Comparison of ENCODE assay signal across 8 cellular contexts in the genomic region with DNA sequence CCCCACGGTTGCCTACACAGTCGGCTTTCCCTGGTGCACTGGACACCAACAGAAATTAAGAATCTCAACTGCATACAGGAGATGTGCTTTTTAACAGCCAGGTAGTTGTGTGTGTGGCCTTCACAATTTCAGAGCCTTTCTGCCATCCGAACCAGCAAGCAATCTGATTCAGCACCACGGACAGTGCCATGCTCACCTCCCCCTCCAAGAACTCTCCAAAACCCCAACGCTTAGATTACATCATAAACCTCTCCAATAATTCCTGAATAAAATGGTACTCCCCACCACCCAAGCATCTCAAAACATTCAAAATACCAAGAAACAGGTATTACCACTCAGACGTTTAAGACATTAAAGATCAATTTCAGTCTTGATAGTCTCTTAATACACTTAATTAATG. TPM values are rescaled to one million over a fixed set of nuclear protein-coding genes. Genes with fewer than 3 reads are reported as not detected.
DNase-seq lines count a peak whose midpoint lies in the region; ATAC-seq, FAIRE-seq and TF ChIP-seq lines count a peak whose summit lies in the region.

No MANE protein-coding gene starts in this region.

- H3K4me2 ChIP-seq in A549, result no peak overlapping the region

- TF ChIP-seq RAD21 in A549 (conservative IDR thresholded peaks at IDR 0.05 in 1 of 2, IDR thresholded peaks at IDR 0.05 in 1 of 2), result no peak

- FAIRE-seq in A549 (lab: Jason Lieb, UNC) (no peak), GM19239 (lab: Jason Lieb, UNC) (no peak)

- H3K9me3 ChIP-seq in A549, result no peaks in the 10 kb centered on the region
- no peaks in the 10 kb centered on the region for H3K9me3 ChIP-seq in right cardiac atrium (ENCODE audit: control insufficient read depth, low read length)

- peak in 1 of 2 experiments; percentile 47 for DNase-seq in A549 (ENCODE audit: low read depth in 1 of 2, low spot score in 1 of 2)
- DNase-seq in LHCN-M2 (ENCODE audit: low read depth), result peak; percentile 36
- DNase-seq in activated T-cell treated with anti-CD3 and anti-CD28 coated beads, Interleukin-2, amount 50 U/mL, for 4 hours, result peak; percentile 46
- DNase-seq in right cardiac atrium, result peak; percentile 60 to 86 (median 73)
- peak; percentile 54 for DNase-seq in stimulated activated CD4-positive, alpha-beta T cell treated with anti-CD3 and anti-CD28 coated beads, Interleukin-4, amount 100 ng/mL, for 24 hours
- no peak for DNase-seq in GM19239 (ENCODE audit: insufficient read length, low spot score)

- no peaks in the 10 kb centered on the region for H3K27me3 ChIP-seq in right cardiac atrium (ENCODE audit: control insufficient read depth, insufficient read depth)

- H3K9me3 Mint-ChIP-seq in activated T-cell treated with anti-CD3 and anti-CD28 coated beads, Interleukin-2, amount 50 U/mL, for 4 hours, result no peaks in the 10 kb centered on the region

- H3K4me3 ChIP-seq in A549 (no peak overlapping the region), right cardiac atrium (ENCODE audit: low read length) (no peak overlapping the region)

- POLR2A ChIA-PET in A549 (lab: Yijun Ruan, JAX), result interaction anchor here (0.6 kb wide), 1 partner anchor 159 kb away, joined by 4 read pairs; a partner anchor contains a TSS

- 84% methylated on average over 6 of the region's 6 CpGs for WGBS in A549 (ENCODE audit: missing lambda C conversion rate)
- WGBS in right cardiac atrium, result 32% methylated on average over 6 of the region's 6 CpGs

- no peak for TF ChIP-seq POLR2A in A549 (IDR thresholded peaks at IDR 0.05; ENCODE audit: low read length)

- no peak overlapping the region for H3K4me3 Mint-ChIP-seq in activated T-cell treated with anti-CD3 and anti-CD28 coated beads, Interleukin-2, amount 50 U/mL, for 4 hours

- no peak overlapping the region for H3K27ac ChIP-seq in A549
- H3K27ac ChIP-seq in right cardiac atrium (ENCODE audit: low read length), result no peak overlapping the region

- CTCF ChIA-PET in A549 (lab: Yijun Ruan, JAX), result interaction anchor here (0.6 kb wide), 1 partner anchor 1853 kb away, joined by 3 read pairs; no protein-coding TSS in a partner anchor

- intact Hi-C loops in right cardiac atrium (cut with DNase I), result no loop called here

- peaks cover 25% of the 10 kb centered on the region for H3K36me3 Mint-ChIP-seq in activated T-cell treated with anti-CD3 and anti-CD28 coated beads, Interleukin-2, amount 50 U/mL, for 4 hours (ENCODE audit: insufficient read depth)

- ATAC-seq in A549 (no peak), right cardiac atrium (peak in 1 of 2 donors; percentile 22), HG02642 (IDR thresholded peaks at IDR 0.05; ENCODE audit: poor library complexity, unreplicated experiment) (no peak), HG03432 (IDR thresholded peaks at IDR 0.05; ENCODE audit: unreplicated experiment) (no peak)
- no peak for ATAC-seq in activated T-cell treated with anti-CD3 and anti-CD28 coated beads, Interleukin-2, amount 50 U/mL, for 4 hours

- peaks cover 69% of the 10 kb centered on the region for H3K4me1 Mint-ChIP-seq in activated T-cell treated with anti-CD3 and anti-CD28 coated beads, Interleukin-2, amount 50 U/mL, for 4 hours (ENCODE audit: low read depth)

- TF ChIP-seq CTCF in A549 (IDR thresholded peaks at IDR 0.05), result no peak

- peaks cover 9% of the 10 kb centered on the region; the same call in 2 of the 3 replicates for H3K4me1 ChIP-seq in A549
- H3K4me1 ChIP-seq in right cardiac atrium (ENCODE audit: control insufficient read depth, insufficient read depth, low read length), result peaks cover 12% of the 10 kb centered on the region

- TF ChIP-seq EP300 in A549 (IDR thresholded peaks at IDR 0.05), result no peak

- H3K27me3 Mint-ChIP-seq in activated T-cell treated with anti-CD3 and anti-CD28 coated beads, Interleukin-2, amount 50 U/mL, for 4 hours (ENCODE audit: low read depth), result no peaks in the 10 kb centered on the region

TF ChIP-seq in A549, 52 proteins besides CTCF, POLR2A, EP300 and RAD21:
- TF ChIP-seq EHMT2 (IDR thresholded peaks at IDR 0.05; ENCODE audit: low read depth), result peak; percentile 82
- no peak for TF ChIP-seq SMC3 (IDR thresholded peaks at IDR 0.05)
- TF ChIP-seq, protein P1, sequence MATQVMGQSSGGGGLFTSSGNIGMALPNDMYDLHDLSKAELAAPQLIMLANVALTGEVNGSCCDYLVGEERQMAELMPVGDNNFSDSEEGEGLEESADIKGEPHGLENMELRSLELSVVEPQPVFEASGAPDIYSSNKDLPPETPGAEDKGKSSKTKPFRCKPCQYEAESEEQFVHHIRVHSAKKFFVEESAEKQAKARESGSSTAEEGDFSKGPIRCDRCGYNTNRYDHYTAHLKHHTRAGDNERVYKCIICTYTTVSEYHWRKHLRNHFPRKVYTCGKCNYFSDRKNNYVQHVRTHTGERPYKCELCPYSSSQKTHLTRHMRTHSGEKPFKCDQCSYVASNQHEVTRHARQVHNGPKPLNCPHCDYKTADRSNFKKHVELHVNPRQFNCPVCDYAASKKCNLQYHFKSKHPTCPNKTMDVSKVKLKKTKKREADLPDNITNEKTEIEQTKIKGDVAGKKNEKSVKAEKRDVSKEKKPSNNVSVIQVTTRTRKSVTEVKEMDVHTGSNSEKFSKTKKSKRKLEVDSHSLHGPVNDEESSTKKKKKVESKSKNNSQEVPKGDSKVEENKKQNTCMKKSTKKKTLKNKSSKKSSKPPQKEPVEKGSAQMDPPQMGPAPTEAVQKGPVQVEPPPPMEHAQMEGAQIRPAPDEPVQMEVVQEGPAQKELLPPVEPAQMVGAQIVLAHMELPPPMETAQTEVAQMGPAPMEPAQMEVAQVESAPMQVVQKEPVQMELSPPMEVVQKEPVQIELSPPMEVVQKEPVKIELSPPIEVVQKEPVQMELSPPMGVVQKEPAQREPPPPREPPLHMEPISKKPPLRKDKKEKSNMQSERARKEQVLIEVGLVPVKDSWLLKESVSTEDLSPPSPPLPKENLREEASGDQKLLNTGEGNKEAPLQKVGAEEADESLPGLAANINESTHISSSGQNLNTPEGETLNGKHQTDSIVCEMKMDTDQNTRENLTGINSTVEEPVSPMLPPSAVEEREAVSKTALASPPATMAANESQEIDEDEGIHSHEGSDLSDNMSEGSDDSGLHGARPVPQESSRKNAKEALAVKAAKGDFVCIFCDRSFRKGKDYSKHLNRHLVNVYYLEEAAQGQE (IDR thresholded peaks at IDR 0.05), result peak; percentile 97

RNA-seq across cellular contexts. Expression of a gene that starts 31.8 kb away (rescaled TPM):
- polyA plus RNA-seq in A549 (2011; rRNA removed), result 39.6 and 78.6 TPM in 2 replicates
- 9.1 and 9.3 TPM in 2 replicates for polyA plus RNA-seq in A549 (2012; cell fraction: cytosol; rRNA removed)
- 12.8 and 27.0 TPM in 2 replicates for polyA plus RNA-seq in A549 (2012; cell fraction: nucleus; rRNA removed)
- polyA plus RNA-seq in A549 (2017; fragmentation: RNase III; extraction: RNeasy Plus Mini Kit Qiagen cat#74134 plus additional on column Dnase treatment), result 65.7 to 66.6 TPM (median 65.9 TPM) in 3 replicates
- polyA minus RNA-seq in A549 (2011; rRNA and poly(A)+ RNA removed), result 122 and 194 TPM in 2 replicates
- total RNA-seq in LHCN-M2 (2014; rRNA removed), result 29.9 and 38.8 TPM in 2 replicates
- polyA plus RNA-seq in LHCN-M2 (2012), result 28.1 TPM
- 100 to 1,000 TPM; 189 to 210 (median 196) TPM for total RNA-seq in activated T-cell treated with anti-CD3 and anti-CD28 coated beads, Interleukin-2, amount 50 U/mL, for 4 hours
- total RNA-seq in right cardiac atrium, result 10 to 100 TPM; 67.1 to 83.3 (median 71.2) TPM
- 25.1 TPM for polyA plus RNA-seq in right cardiac atrium

RNA-seq across cellular contexts. Expression of a gene that starts 49.7 kb away (rescaled TPM):
- not detected in 2 replicates for polyA plus RNA-seq in A549 (2011; rRNA removed)
- not detected in 2 replicates for polyA plus RNA-seq in A549 (2012; cell fraction: cytosol; rRNA removed)
- not detected in 2 replicates for polyA plus RNA-seq in A549 (2012; cell fraction: nucleus; rRNA removed)
- polyA plus RNA-seq in A549 (2017; fragmentation: RNase III; extraction: RNeasy Plus Mini Kit Qiagen cat#74134 plus additional on column Dnase treatment), result not detected in 3 replicates
- polyA minus RNA-seq in A549 (2011; rRNA and poly(A)+ RNA removed), result not detected in 2 replicates
- total RNA-seq in LHCN-M2 (2014; rRNA removed), result not detected in 2 replicates
- not detected for polyA plus RNA-seq in LHCN-M2 (2012)
- total RNA-seq in activated T-cell treated with anti-CD3 and anti-CD28 coated beads, Interleukin-2, amount 50 U/mL, for 4 hours, result not detected
- total RNA-seq in right cardiac atrium, result not detected
- polyA plus RNA-seq in right cardiac atrium, result not detected
